5 cellular contexts compared by ENCODE assay signal in the genomic region with DNA sequence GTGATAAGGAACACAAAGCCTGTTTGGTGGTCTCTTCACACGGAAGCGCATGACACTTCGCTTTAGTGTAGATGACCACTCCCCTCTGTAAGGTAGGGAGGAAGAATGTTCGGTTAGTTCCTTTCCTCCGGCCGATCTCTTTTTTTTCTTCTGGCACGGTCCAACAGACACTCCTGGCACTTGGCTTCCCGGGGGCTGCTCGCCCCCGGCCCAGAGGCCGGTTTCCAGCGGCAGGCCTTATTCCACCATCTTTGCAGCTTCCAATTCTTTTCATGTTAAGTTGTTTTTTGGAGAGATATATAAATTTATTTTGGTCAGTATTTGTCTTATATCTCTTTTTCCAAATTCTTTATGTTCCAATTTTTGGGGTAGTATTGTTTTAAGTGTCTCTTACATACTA.
"Had no signal": no experiment of that assay in that cellular context is flagged by ENCODE, and none has a peak within 500 bp of the region (broad histone marks: within the 10 kb centered on the region; RNA-seq: fewer than 3 reads in every experiment).

No MANE protein-coding gene starts in this region.

- H2AFZ ChIP-seq: GM23248 had no signal

- H3K27ac ChIP-seq: GM23248 had no signal

- H3K4me1 Mint-ChIP-seq: IgD-negative memory B cell had no signal

- H3K4me3 ChIP-seq: GM23248 had no signal

- H3K36me3 Mint-ChIP-seq: IgD-negative memory B cell had no signal

- H3K27me3 Mint-ChIP-seq: IgD-negative memory B cell had no signal

- H3K27ac Mint-ChIP-seq: IgD-negative memory B cell had no signal

- DNase-seq: GM23248, H9, HCEC 1CT, KBM-7 had no signal

- H3K4me3 Mint-ChIP-seq: H9, IgD-negative memory B cell had no signal

- H3K9ac ChIP-seq: GM23248 had no signal
